In the genomic region with DNA sequence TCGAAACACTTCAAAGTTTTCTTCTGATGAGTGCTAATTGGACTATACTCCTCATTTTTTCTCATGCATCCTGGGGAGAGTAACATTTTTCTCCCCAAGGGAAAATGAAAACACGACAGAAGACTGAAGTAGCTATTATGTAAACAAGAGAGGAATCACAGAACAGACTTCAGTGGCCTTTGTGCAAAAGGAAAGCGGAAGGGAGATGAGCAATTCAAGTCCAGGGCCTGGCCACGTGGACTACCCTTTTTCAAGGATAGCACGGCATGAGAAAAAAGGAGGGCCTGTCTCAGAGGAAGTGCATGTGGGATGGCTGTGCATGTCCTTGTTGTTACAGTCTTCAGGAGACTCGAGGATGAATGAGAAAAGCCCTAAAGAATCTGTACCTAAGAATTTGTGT, we compare ENCODE assay signal across 1 cellular context.
TF ChIP-seq lines count a peak whose summit lies in the region.

No MANE protein-coding gene starts in this region.

TF ChIP-seq in K562, 482 proteins besides CTCF, POLR2A, EP300 and RAD21:
- TF ChIP-seq SPI1 (IDR thresholded peaks at IDR 0.05; ENCODE audit: borderline replicate concordance, low read depth, low read length) (peak; percentile 29; the same call in 1 of the 2 replicates), L3MBTL2 (IDR thresholded peaks at IDR 0.05) (peak; percentile 70), ZNF12 (CRISPR knock-in tag; IDR thresholded peaks at IDR 0.05) (no peak)
- TF ChIP-seq, protein P1, sequence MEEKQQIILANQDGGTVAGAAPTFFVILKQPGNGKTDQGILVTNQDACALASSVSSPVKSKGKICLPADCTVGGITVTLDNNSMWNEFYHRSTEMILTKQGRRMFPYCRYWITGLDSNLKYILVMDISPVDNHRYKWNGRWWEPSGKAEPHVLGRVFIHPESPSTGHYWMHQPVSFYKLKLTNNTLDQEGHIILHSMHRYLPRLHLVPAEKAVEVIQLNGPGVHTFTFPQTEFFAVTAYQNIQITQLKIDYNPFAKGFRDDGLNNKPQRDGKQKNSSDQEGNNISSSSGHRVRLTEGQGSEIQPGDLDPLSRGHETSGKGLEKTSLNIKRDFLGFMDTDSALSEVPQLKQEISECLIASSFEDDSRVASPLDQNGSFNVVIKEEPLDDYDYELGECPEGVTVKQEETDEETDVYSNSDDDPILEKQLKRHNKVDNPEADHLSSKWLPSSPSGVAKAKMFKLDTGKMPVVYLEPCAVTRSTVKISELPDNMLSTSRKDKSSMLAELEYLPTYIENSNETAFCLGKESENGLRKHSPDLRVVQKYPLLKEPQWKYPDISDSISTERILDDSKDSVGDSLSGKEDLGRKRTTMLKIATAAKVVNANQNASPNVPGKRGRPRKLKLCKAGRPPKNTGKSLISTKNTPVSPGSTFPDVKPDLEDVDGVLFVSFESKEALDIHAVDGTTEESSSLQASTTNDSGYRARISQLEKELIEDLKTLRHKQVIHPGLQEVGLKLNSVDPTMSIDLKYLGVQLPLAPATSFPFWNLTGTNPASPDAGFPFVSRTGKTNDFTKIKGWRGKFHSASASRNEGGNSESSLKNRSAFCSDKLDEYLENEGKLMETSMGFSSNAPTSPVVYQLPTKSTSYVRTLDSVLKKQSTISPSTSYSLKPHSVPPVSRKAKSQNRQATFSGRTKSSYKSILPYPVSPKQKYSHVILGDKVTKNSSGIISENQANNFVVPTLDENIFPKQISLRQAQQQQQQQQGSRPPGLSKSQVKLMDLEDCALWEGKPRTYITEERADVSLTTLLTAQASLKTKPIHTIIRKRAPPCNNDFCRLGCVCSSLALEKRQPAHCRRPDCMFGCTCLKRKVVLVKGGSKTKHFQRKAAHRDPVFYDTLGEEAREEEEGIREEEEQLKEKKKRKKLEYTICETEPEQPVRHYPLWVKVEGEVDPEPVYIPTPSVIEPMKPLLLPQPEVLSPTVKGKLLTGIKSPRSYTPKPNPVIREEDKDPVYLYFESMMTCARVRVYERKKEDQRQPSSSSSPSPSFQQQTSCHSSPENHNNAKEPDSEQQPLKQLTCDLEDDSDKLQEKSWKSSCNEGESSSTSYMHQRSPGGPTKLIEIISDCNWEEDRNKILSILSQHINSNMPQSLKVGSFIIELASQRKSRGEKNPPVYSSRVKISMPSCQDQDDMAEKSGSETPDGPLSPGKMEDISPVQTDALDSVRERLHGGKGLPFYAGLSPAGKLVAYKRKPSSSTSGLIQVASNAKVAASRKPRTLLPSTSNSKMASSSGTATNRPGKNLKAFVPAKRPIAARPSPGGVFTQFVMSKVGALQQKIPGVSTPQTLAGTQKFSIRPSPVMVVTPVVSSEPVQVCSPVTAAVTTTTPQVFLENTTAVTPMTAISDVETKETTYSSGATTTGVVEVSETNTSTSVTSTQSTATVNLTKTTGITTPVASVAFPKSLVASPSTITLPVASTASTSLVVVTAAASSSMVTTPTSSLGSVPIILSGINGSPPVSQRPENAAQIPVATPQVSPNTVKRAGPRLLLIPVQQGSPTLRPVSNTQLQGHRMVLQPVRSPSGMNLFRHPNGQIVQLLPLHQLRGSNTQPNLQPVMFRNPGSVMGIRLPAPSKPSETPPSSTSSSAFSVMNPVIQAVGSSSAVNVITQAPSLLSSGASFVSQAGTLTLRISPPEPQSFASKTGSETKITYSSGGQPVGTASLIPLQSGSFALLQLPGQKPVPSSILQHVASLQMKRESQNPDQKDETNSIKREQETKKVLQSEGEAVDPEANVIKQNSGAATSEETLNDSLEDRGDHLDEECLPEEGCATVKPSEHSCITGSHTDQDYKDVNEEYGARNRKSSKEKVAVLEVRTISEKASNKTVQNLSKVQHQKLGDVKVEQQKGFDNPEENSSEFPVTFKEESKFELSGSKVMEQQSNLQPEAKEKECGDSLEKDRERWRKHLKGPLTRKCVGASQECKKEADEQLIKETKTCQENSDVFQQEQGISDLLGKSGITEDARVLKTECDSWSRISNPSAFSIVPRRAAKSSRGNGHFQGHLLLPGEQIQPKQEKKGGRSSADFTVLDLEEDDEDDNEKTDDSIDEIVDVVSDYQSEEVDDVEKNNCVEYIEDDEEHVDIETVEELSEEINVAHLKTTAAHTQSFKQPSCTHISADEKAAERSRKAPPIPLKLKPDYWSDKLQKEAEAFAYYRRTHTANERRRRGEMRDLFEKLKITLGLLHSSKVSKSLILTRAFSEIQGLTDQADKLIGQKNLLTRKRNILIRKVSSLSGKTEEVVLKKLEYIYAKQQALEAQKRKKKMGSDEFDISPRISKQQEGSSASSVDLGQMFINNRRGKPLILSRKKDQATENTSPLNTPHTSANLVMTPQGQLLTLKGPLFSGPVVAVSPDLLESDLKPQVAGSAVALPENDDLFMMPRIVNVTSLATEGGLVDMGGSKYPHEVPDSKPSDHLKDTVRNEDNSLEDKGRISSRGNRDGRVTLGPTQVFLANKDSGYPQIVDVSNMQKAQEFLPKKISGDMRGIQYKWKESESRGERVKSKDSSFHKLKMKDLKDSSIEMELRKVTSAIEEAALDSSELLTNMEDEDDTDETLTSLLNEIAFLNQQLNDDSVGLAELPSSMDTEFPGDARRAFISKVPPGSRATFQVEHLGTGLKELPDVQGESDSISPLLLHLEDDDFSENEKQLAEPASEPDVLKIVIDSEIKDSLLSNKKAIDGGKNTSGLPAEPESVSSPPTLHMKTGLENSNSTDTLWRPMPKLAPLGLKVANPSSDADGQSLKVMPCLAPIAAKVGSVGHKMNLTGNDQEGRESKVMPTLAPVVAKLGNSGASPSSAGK (IDR thresholded peaks at IDR 0.05), result peak; percentile 44; the same call in 1 of the 2 replicates
